29 cellular contexts compared by ENCODE assay signal in the genomic region with DNA sequence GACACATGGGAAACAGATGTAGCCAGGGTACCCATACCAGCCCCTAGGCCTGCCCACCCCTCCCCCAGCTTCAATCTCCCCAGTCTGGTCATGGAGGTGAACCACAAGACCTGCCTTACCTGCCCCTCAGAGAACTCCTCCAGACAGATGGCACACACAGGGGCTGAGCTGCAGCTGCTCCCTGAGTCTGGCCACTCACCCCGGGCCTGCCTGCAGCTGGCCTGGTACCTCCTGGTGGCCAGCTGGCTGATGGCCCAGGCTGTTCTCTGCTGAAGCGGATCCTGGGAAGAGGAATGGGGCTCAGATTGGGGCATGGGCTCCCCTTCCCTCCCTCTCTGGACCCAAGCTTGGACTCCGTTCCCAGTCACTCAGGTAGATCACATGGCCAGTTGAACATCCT. TPM values are rescaled to one million over a fixed set of nuclear protein-coding genes. Genes with fewer than 3 reads are reported as not detected.
DNase-seq lines count a peak whose midpoint lies in the region; ATAC-seq, FAIRE-seq and TF ChIP-seq lines count a peak whose summit lies in the region.
"Had no signal": no experiment of that assay in that cellular context is flagged by ENCODE, and none has a peak within 500 bp of the region (broad histone marks: within the 10 kb centered on the region; RNA-seq: fewer than 3 reads in every experiment).

No MANE protein-coding gene starts in this region.

- H3K14ac ChIP-seq in H1 (ENCODE audit: insufficient read length): no peak overlapping the region

- H3K4me1 Mint-ChIP-seq in neural crest cell: peaks cover 26% of the 10 kb centered on the region

- no peak overlapping the region for H3K18ac ChIP-seq in H1 (ENCODE audit: extremely low read depth, low read length)

- TF ChIP-seq POLR2A in H1 (IDR thresholded peaks at IDR 0.05; ENCODE audit: control extremely low read depth in 1 of 2, low read depth in 2 of 2, low read length in 2 of 2) (no peak), GM12892 (IDR thresholded peaks at IDR 0.05; ENCODE audit: low read depth, low read length) (no peak)

- H3K36me3 Mint-ChIP-seq in neural crest cell (ENCODE audit: low read depth): no peaks in the 10 kb centered on the region

- no peak overlapping the region for H3K9ac ChIP-seq in H1 (replicated peaks in 1 of 4; ENCODE audit: extremely low read depth in 1 of 4, low read depth in 3 of 4, low read length in 3 of 4)
- H3K9ac ChIP-seq: BLaER1 had no signal

- H2BK15ac ChIP-seq in H1 (ENCODE audit: low read length): no peak overlapping the region

- WGBS in H1 (ENCODE audit: extremely low coverage in 1 of 2, insufficient coverage in 1 of 2, insufficient read length in 1 of 2, insufficient replicate concordance in 2 of 2, low coverage in 1 of 2, low lambda C conversion rate in 2 of 2, missing lambda C conversion rate in 1 of 2), 2 experiments: 75% methylated on average over 3 of the region's 3 CpGs; no CpG with 5 or more reads in 1 of the 2 experiments

- H2BK5ac ChIP-seq in H1 (ENCODE audit: low read depth, low read length): no peak overlapping the region

- H3K36me3 ChIP-seq in H1 (ENCODE audit: control insufficient read depth in 2 of 4, insufficient read depth in 4 of 4, low read length in 3 of 4): no peaks in the 10 kb centered on the region

- no peak overlapping the region for H3K4me3 ChIP-seq in H1 (ENCODE audit: extremely low read depth in 1 of 4, insufficient read depth in 2 of 4, low read depth in 3 of 4, low read length in 4 of 4)
- H3K4me3 ChIP-seq: BLaER1, GM12878 had no signal

- H2BK12ac ChIP-seq in H1 (ENCODE audit: low read depth, low read length): peak overlapping the region; percentile 33; the same call in 1 of the 2 replicates

- peak overlapping the region; percentile 9 for H3K27ac Mint-ChIP-seq in neural crest cell (ENCODE audit: unreplicated experiment)

- H4K20me1 ChIP-seq in H1 (replicated peaks in 1 of 2; ENCODE audit: control insufficient read depth in 1 of 2, insufficient read depth in 2 of 2, low read length in 2 of 2): no peaks in the 10 kb centered on the region
- H4K20me1 ChIP-seq: BLaER1 had no signal

- H3K79me1 ChIP-seq in H1 (ENCODE audit: low read depth, low read length): no peaks in the 10 kb centered on the region

- no peak for ATAC-seq in GM21825 (IDR thresholded peaks at IDR 0.05; ENCODE audit: unreplicated experiment)
- no peak for ATAC-seq in HG03571 (IDR thresholded peaks at IDR 0.05; ENCODE audit: unreplicated experiment)
- ATAC-seq: GM12878, Panc1 had no signal

- no peak overlapping the region for H2BK120ac ChIP-seq in H1 (replicated peaks; ENCODE audit: low read depth, low read length)

- TF ChIP-seq EP300 in H1 (IDR thresholded peaks at IDR 0.05; ENCODE audit: borderline replicate concordance in 1 of 2, low read depth in 2 of 2, low read length in 2 of 2): no peak

- no peaks in the 10 kb centered on the region for H3K27me3 Mint-ChIP-seq in neural crest cell (ENCODE audit: low read depth)
- H3K27me3 Mint-ChIP-seq: CD4-positive, CD25-positive, alpha-beta regulatory T cell had no signal

- no peak overlapping the region for H3K56ac ChIP-seq in H1 (replicated peaks; ENCODE audit: insufficient read length, low read depth, low read length)

- CTCF ChIA-PET in H1 (lab: Charles Lee; ENCODE audit: partially characterized antibody): interaction anchor here (0.9 to 6.0 kb wide), 12 partner anchors 8 to 87 kb away, joined by 3 to 32 read pairs (median 4); partner anchors contain the start of genes RNF43 and SUPT4H1

- H2AK5ac ChIP-seq in H1 (ENCODE audit: low read depth, low read length): no peak overlapping the region; the same call in 1 of the 2 replicates

- POLR2A ChIA-PET in H1 (lab: Charles Lee; ENCODE audit: partially characterized antibody): interaction anchor here (0.9 to 2.0 kb wide), 5 partner anchors 8 to 24 kb away, joined by 3 to 5 read pairs (median 3); partner anchors contain the start of gene SUPT4H1

- no peak for TF ChIP-seq CTCF in 22Rv1 (IDR thresholded peaks at IDR 0.05)
- TF ChIP-seq CTCF in H1 (IDR thresholded peaks at IDR 0.05; ENCODE audit: control extremely low read depth in 1 of 3, insufficient read depth in 1 of 3, low read depth in 1 of 3, low read length in 3 of 3): no peak
- TF ChIP-seq CTCF in neural crest cell (conservative IDR thresholded peaks at IDR 0.05): no peak

- no peak overlapping the region for H3K4ac ChIP-seq in H1 (replicated peaks; ENCODE audit: insufficient read length, low read depth, low read length)

- H3K27ac ChIP-seq in 22Rv1: peak overlapping the region; percentile 25
- no peak overlapping the region for H3K27ac ChIP-seq in H1 (ENCODE audit: low read depth, low read length)
- H3K27ac ChIP-seq: BLaER1 had no signal

- H3K23ac ChIP-seq in H1 (ENCODE audit: insufficient read length): no peak overlapping the region

- no peak overlapping the region for H4K5ac ChIP-seq in H1 (ENCODE audit: insufficient read length, low read depth, low read length)

- no peak overlapping the region; the same call in 1 of the 2 replicates for H4K8ac ChIP-seq in H1 (ENCODE audit: extremely low read depth, insufficient read depth, low read length)

- no peaks in the 10 kb centered on the region for H3K79me2 ChIP-seq in H1 (ENCODE audit: control insufficient read depth in 1 of 2, insufficient read depth in 2 of 2, low read length in 2 of 2)

- H3K27me3 ChIP-seq in H1 (replicated peaks in 1 of 4; ENCODE audit: control insufficient read depth in 3 of 4, extremely low read depth in 1 of 4, insufficient read depth in 3 of 4, low read length in 3 of 4): no peaks in the 10 kb centered on the region
- H3K27me3 ChIP-seq: BLaER1 had no signal

- no peak overlapping the region for H3K4me2 ChIP-seq in H1 (ENCODE audit: insufficient read depth in 1 of 2, low read depth in 2 of 2, low read length in 2 of 2)
- H3K4me2 ChIP-seq: BLaER1 had no signal

- DNase-seq in NCI-H2196 (lab: John Stamatoyannopoulos, UW; ENCODE audit: unreplicated experiment) (peak; percentile 37), H1 (ENCODE audit: low read depth in 1 of 2, low spot score in 2 of 2) (no peak), neural crest cell (ENCODE audit: low read depth, low spot score) (no peak), GM12892 (ENCODE audit: insufficient read length) (no peak)
- DNase-seq: CD4-positive, CD25-positive, alpha-beta regulatory T cell; KBM-7; MV-4-11; NCI-H1105; NCI-H1436 treated with DMSO at 0.1 percent for 48 hours; NCI-H187 treated with DMSO at 0.1 percent for 48 hours; NCI-H2171 treated with DMSO at 0.1 percent for 48 hours; NCI-H446; NCI-H526; NCI-H82; SHP77 treated with DMSO at 0.1 percent for 48 hours had no signal

- H2AFZ ChIP-seq in H1 (ENCODE audit: low read length): no peak overlapping the region

- no peak overlapping the region for H3K4me3 Mint-ChIP-seq in neural crest cell

- no peaks in the 10 kb centered on the region for H3K23me2 ChIP-seq in H1 (ENCODE audit: low read depth, low read length)

- no peaks in the 10 kb centered on the region for H3K9me3 ChIP-seq in H1 (ENCODE audit: insufficient read depth in 2 of 2, low read depth in 1 of 2, low read length in 1 of 2)
- H3K9me3 ChIP-seq: BLaER1 had no signal

- H4K91ac ChIP-seq in H1 (replicated peaks; ENCODE audit: insufficient read length, low read length): no peak overlapping the region

- H2BK20ac ChIP-seq in H1 (ENCODE audit: low read length): no peak overlapping the region

- no peak for TF ChIP-seq RAD21 in H1 (IDR thresholded peaks at IDR 0.05 in 1 of 2, conservative IDR thresholded peaks at IDR 0.05 in 1 of 2; ENCODE audit: low read depth in 2 of 2, low read length in 2 of 2)

- FAIRE-seq in H1 (lab: Jason Lieb, UNC) (no peak), GM12892 (lab: Jason Lieb, UNC) (no peak)
- FAIRE-seq: A204.1, D721Med, G401.6, GM12878, GM19239, H54 had no signal

- H3K9me3 Mint-ChIP-seq in neural crest cell: no peaks in the 10 kb centered on the region
- H3K9me3 Mint-ChIP-seq: CD4-positive, CD25-positive, alpha-beta regulatory T cell had no signal

- H3K4me1 ChIP-seq in H1 (replicated peaks in 1 of 4; ENCODE audit: control insufficient read depth in 3 of 4, insufficient read depth in 4 of 4, low read length in 3 of 4): peaks cover 0 to 2% (median 0%) of the 10 kb centered on the region in 4 experiments; a peak in 1 of 7 replicates

RNA-seq across cellular contexts. Expression of gene SUPT4H1, which starts 8.7 kb away (rescaled TPM):
- 103 and 112 TPM in 2 replicates for total RNA-seq in H1 (2021; fragmentation: NEBNext Ultra II Directional; extraction: Animal tissue kit (Norgen Biotek cat#: 25700))
- 115 and 143 TPM in 2 replicates for polyA plus RNA-seq in H1 (2011; rRNA removed)
- polyA plus RNA-seq in H1 (2011; cell fraction: cytosol; rRNA removed): 144 TPM
- polyA plus RNA-seq in H1 (2011; cell fraction: nucleus; rRNA removed): 67.4 TPM
- 166 to 180 TPM (median 170 TPM) in 4 replicates for polyA plus RNA-seq in H1 (2012, experiment 1 of 2)
- polyA plus RNA-seq in H1 (2012, experiment 2 of 2): 181 TPM
- polyA plus RNA-seq in H1 (2013, experiment 1 of 2): 66.5 TPM
- polyA plus RNA-seq in H1 (2013, experiment 2 of 2): 66.6 TPM
- 73.5 and 87.0 TPM in 2 replicates for polyA minus RNA-seq in H1 (2011; rRNA and poly(A)+ RNA removed)
- 50.8 TPM for polyA minus RNA-seq in H1 (2011; cell fraction: cytosol; rRNA and poly(A)+ RNA removed)
- 33.5 TPM for polyA minus RNA-seq in H1 (2011; cell fraction: nucleus; rRNA and poly(A)+ RNA removed)
- total RNA-seq in neural crest cell: 79.1 and 83.8 TPM in 2 replicates
- polyA plus RNA-seq in GM12892 (2012; ENCODE audit: missing spikeins): 94.9 TPM

RNA-seq across cellular contexts. Expression of gene TSPOAP1, which starts 32.1 kb away (rescaled TPM):
- 9.2 and 9.8 TPM in 2 replicates for total RNA-seq in H1 (2021; fragmentation: NEBNext Ultra II Directional; extraction: Animal tissue kit (Norgen Biotek cat#: 25700))
- polyA plus RNA-seq in H1 (2011; rRNA removed): 7.6 and 9.8 TPM in 2 replicates
- polyA plus RNA-seq in H1 (2011; cell fraction: cytosol; rRNA removed): 13.8 TPM
- polyA plus RNA-seq in H1 (2011; cell fraction: nucleus; rRNA removed): 69.7 TPM
- 14.7 to 18.9 TPM (median 15.9 TPM) in 4 replicates for polyA plus RNA-seq in H1 (2012, experiment 1 of 2)
- polyA plus RNA-seq in H1 (2012, experiment 2 of 2): 6.2 TPM
- 4.8 TPM for polyA plus RNA-seq in H1 (2013, experiment 1 of 2)
- polyA plus RNA-seq in H1 (2013, experiment 2 of 2): 4.1 TPM
- polyA minus RNA-seq in H1 (2011; rRNA and poly(A)+ RNA removed): 2.9 and 6.6 TPM in 2 replicates
- 5.8 TPM for polyA minus RNA-seq in H1 (2011; cell fraction: cytosol; rRNA and poly(A)+ RNA removed)
- 8.9 TPM for polyA minus RNA-seq in H1 (2011; cell fraction: nucleus; rRNA and poly(A)+ RNA removed)
- total RNA-seq in neural crest cell: 27.9 and 30.5 TPM in 2 replicates
- 5.0 TPM for polyA plus RNA-seq in GM12892 (2012; ENCODE audit: missing spikeins)
- total RNA-seq: MCF 10A had no signal

RNA-seq across cellular contexts. Expression of gene RNF43, which starts 56.7 kb away (rescaled TPM):
- total RNA-seq in H1 (2021; fragmentation: NEBNext Ultra II Directional; extraction: Animal tissue kit (Norgen Biotek cat#: 25700)): 0.89 and 2.4 TPM in 2 replicates
- polyA plus RNA-seq in H1 (2011; rRNA removed): 1.5 and 2.3 TPM in 2 replicates
- 1.0 TPM for polyA plus RNA-seq in H1 (2011; cell fraction: cytosol; rRNA removed)
- 2.4 TPM for polyA plus RNA-seq in H1 (2011; cell fraction: nucleus; rRNA removed)
- 0.93 to 1.1 TPM (median 1.0 TPM) in 4 replicates for polyA plus RNA-seq in H1 (2012, experiment 1 of 2)
- polyA plus RNA-seq in H1 (2012, experiment 2 of 2): 0.37 TPM
- 1.2 TPM for polyA plus RNA-seq in H1 (2013, experiment 1 of 2)
- 2.0 TPM for polyA plus RNA-seq in H1 (2013, experiment 2 of 2)
- polyA minus RNA-seq in H1 (2011; rRNA and poly(A)+ RNA removed): 1.4 and 2.0 TPM in 2 replicates
- 1.0 TPM for polyA minus RNA-seq in H1 (2011; cell fraction: cytosol; rRNA and poly(A)+ RNA removed)
- 1.9 TPM for polyA minus RNA-seq in H1 (2011; cell fraction: nucleus; rRNA and poly(A)+ RNA removed)
- total RNA-seq in neural crest cell: 2.0 and 3.2 TPM in 2 replicates
- 2.7 TPM for polyA plus RNA-seq in GM12892 (2012; ENCODE audit: missing spikeins)
- total RNA-seq: LHCN-M2 had no signal
- polyA plus RNA-seq: AG04450 had no signal
